In genomic region chr11:65502852-65503603, GRCh38 we compare ENCODE assay signal across 8 cellular contexts. TPM values are rescaled to one million over a fixed set of nuclear protein-coding genes. Genes with fewer than 3 reads are reported as not detected.
DNase-seq lines count a peak whose midpoint lies in the region; ATAC-seq and TF ChIP-seq lines count a peak whose summit lies in the region.

No MANE protein-coding gene starts in this region.

- no peak for TF ChIP-seq EP300 in upper lobe of left lung (IDR thresholded peaks at IDR 0.05)

- H3K27ac ChIP-seq in adrenal gland (peak overlapping the region; percentile 93 to 99 (median 97)), layer of hippocampus (ENCODE audit: low read depth, low read length) (peak overlapping the region; percentile 99), upper lobe of left lung (peak overlapping the region; percentile 98 to 99 (median 98))

- H3K4me3 ChIP-seq in adrenal gland, result peak overlapping the region; percentile 29 to 88 (median 62)
- peak overlapping the region; percentile 65 to 75 (median 70) for H3K4me3 ChIP-seq in upper lobe of left lung

- intact Hi-C loops in adrenal gland (cut with DNase I), result no loop called here

- TF ChIP-seq CTCF in adrenal gland (IDR thresholded peaks at IDR 0.05), result no peak
- no peak for TF ChIP-seq CTCF in upper lobe of left lung (IDR thresholded peaks at IDR 0.05)

- H3K36me3 ChIP-seq in adrenal gland (replicated peaks in 1 of 2) (peaks cover 0 to 63% of the 10 kb centered on the region in 2 donors), upper lobe of left lung (peaks cover 37 to 69% (median 39%) of the 10 kb centered on the region in 4 donors)

- DNase-seq in activated effector memory CD4-positive, alpha-beta T cell treated with anti-CD3 and anti-CD28 coated beads, Interleukin-2, amount 50 U/mL, for 16 hours, result peak; percentile 61
- no peak for DNase-seq in activated effector memory CD4-positive, alpha-beta T cell treated with Interleukin-2 at 50 U/mL for 16 hours
- DNase-seq in adrenal gland (peak in 4 of 7 donors; percentile 25 to 58 (median 53)), upper lobe of left lung (no peak)
- DNase-seq in activated CD4-positive, alpha-beta T cell treated with anti-CD3 and anti-CD28 coated beads for 1 hour, result no peak

- no peak for ATAC-seq in upper lobe of left lung (ENCODE audit: low FRiP score in 2 of 2)
- no peak for ATAC-seq in HG02678 (IDR thresholded peaks at IDR 0.05; ENCODE audit: unreplicated experiment)
- no peak for ATAC-seq in HG03108 (IDR thresholded peaks at IDR 0.05; ENCODE audit: unreplicated experiment)

- H3K9me3 ChIP-seq in adrenal gland (replicated peaks in 1 of 3) (no peaks in the 10 kb centered on the region), upper lobe of left lung (no peaks in the 10 kb centered on the region)

- WGBS in adrenal gland, 4 donors, result 0 to 1% (median 0%) methylated on average over 6 of the region's 6 CpGs
- 0% methylated on average over 6 of the region's 6 CpGs for WGBS in upper lobe of left lung, 2 donors

- peaks cover 12 to 20% of the 10 kb centered on the region in 2 donors for H3K4me1 ChIP-seq in adrenal gland (replicated peaks in 1 of 2)
- H3K4me1 ChIP-seq in upper lobe of left lung, result peaks cover 14 to 40% (median 32%) of the 10 kb centered on the region in 4 donors

- TF ChIP-seq POLR2A in adrenal gland (IDR thresholded peaks at IDR 0.05), result peak; percentile 70 to 89
- TF ChIP-seq POLR2A in upper lobe of left lung (IDR thresholded peaks at IDR 0.05), result peak in 3 of 4 donors; percentile 12 to 81 (median 62)

- H3K27me3 ChIP-seq in adrenal gland (no peaks in the 10 kb centered on the region), layer of hippocampus (ENCODE audit: control insufficient read depth, insufficient read depth, low read length) (no peaks in the 10 kb centered on the region), upper lobe of left lung (no peaks in the 10 kb centered on the region)

RNA-seq across cellular contexts. Expression of gene MALAT1, which starts 4.2 kb away (rescaled TPM):
- total RNA-seq in adrenal gland, result over 10,000 TPM in 5 of 8 donors, 1,000 to 10,000 TPM in 3; 5,921 to 17,143 (median 10,900) TPM
- 1,000 to 10,000 TPM in 1 of 3 donors, 100 to 1,000 TPM in 2; 237 to 9,519 (median 973) TPM for polyA plus RNA-seq in adrenal gland
- over 10,000 TPM in 5 of 6 donors, 1,000 to 10,000 TPM in 1; 9,697 to 52,390 (median 19,698) TPM for total RNA-seq in upper lobe of left lung

RNA-seq across cellular contexts. Expression of gene SCYL1, which starts 21.9 kb away (rescaled TPM):
- total RNA-seq in adrenal gland, result 100 to 1,000 TPM; 105 to 240 (median 145) TPM
- 100 to 1,000 TPM in 2 of 3 donors, 10 to 100 TPM in 1; 52.3 to 395 (median 329) TPM for polyA plus RNA-seq in adrenal gland
- 100 to 1,000 TPM in 1 of 6 donors, 10 to 100 TPM in 5; 64.0 to 120 (median 88.8) TPM for total RNA-seq in upper lobe of left lung

RNA-seq across cellular contexts. Expression of gene LTBP3, which starts 55.1 kb away (rescaled TPM):
- total RNA-seq in adrenal gland (100 to 1,000 TPM in 7 of 8 donors, 10 to 100 TPM in 1; 70.9 to 362 (median 221) TPM), upper lobe of left lung (100 to 1,000 TPM in 5 of 6 donors, 10 to 100 TPM in 1; 99.9 to 479 (median 131) TPM)
- 100 to 1,000 TPM in 2 of 3 donors, 10 to 100 TPM in 1; 40.2 to 323 (median 265) TPM for polyA plus RNA-seq in adrenal gland

Comparison
In these comparisons a context has a peak if more than half of its experiments do, and no peak if none do; other contexts are left out.
1. DNase-seq: peak in activated effector memory CD4-positive, alpha-beta T cell treated with anti-CD3 and anti-CD28 coated beads, Interleukin-2, amount 50 U/mL, for 16 hours (single experiment) and adrenal gland (4 of 7); none in activated effector memory CD4-positive, alpha-beta T cell treated with Interleukin-2 at 50 U/mL for 16 hours (single experiment), upper lobe of left lung (0 of 2) and activated CD4-positive, alpha-beta T cell treated with anti-CD3 and anti-CD28 coated beads for 1 hour (single experiment).
2. Peak in every context shown above with its lines, with median percentiles within 50 percentile points of each other: H3K27ac ChIP-seq.